In the genomic region with DNA sequence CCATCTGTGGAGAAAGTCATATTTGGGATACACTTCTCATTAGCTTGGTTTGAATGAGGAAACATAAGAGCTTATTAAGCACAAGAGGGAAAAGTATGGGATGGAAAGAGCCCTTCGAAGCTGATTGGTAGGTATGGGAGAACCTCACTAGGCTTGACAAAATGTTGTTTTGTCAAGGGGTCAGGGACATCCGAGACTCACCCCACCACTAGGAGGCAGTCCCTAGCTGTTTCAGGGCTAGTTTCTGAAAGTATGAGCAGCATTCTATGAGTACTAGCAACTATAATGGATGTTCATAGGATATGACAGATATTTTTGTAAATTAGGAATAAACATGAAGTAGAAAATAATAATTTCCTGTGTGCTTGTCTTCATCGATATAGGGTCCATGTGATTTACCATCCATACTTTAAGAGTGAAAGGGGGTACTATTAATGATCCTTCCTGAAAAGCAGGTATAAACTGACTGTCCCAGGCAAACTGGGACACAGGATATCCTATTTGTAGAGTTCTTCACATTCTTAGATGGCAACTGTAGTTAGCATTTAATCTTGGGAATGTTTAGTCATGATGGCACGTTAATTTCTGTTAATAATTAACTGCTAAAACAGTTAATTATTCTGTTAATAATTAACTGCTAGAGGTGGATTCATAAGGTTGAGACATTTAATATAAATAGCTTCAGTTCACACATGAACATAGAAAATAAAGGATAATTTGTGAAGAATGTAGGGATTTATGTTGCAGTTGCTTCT, we compare ENCODE assay signal across 8 cellular contexts. TPM values are rescaled to one million over a fixed set of nuclear protein-coding genes. Genes with fewer than 3 reads are reported as not detected.
DNase-seq lines count a peak whose midpoint lies in the region; ATAC-seq and TF ChIP-seq lines count a peak whose summit lies in the region.

No MANE protein-coding gene starts in this region.

- H2BK120ac ChIP-seq in IMR-90 (ENCODE audit: low read depth, low read length): no peak overlapping the region

- no peaks in the 10 kb centered on the region for H3K9me1 ChIP-seq in IMR-90 (ENCODE audit: insufficient read depth, low read length)

- H3K4me1 Mint-ChIP-seq in activated naive CD8-positive, alpha-beta T cell treated with anti-CD3 and anti-CD28 coated beads, Interleukin-2, amount 50 U/mL, for 24 hours: peaks cover 2% of the 10 kb centered on the region
- H3K4me1 Mint-ChIP-seq in osteocyte (ENCODE audit: unreplicated experiment): no peaks in the 10 kb centered on the region
- no peaks in the 10 kb centered on the region for H3K4me1 Mint-ChIP-seq in activated T-cell treated with anti-CD3 and anti-CD28 coated beads, Interleukin-2, amount 50 U/mL, for 4 hours (ENCODE audit: low read depth)

- H3K4me3 Mint-ChIP-seq in activated naive CD8-positive, alpha-beta T cell treated with anti-CD3 and anti-CD28 coated beads, Interleukin-2, amount 50 U/mL, for 24 hours: no peak overlapping the region
- no peak overlapping the region for H3K4me3 Mint-ChIP-seq in osteocyte (ENCODE audit: unreplicated experiment)
- no peak overlapping the region for H3K4me3 Mint-ChIP-seq in activated T-cell treated with anti-CD3 and anti-CD28 coated beads, Interleukin-2, amount 50 U/mL, for 4 hours

- DNase-seq in NOMO-1 treated with DMSO at 0.1 percent for 48 hours (lab: John Stamatoyannopoulos, UW; ENCODE audit: unreplicated experiment) (peak; percentile 32), NOMO-1 treated with dmso at 0.1 percent for 144 hours (lab: John Stamatoyannopoulos, UW; ENCODE audit: unreplicated experiment) (no peak), IMR-90 (no peak), osteocyte (ENCODE audit: extremely low spot score, unreplicated experiment) (no peak), testis (no peak), coronary artery (ENCODE audit: low spot score) (no peak)
- peak; percentile 2 for DNase-seq in activated naive CD8-positive, alpha-beta T cell treated with anti-CD3 and anti-CD28 coated beads, Interleukin-2, amount 50 U/mL, for 24 hours
- DNase-seq in activated T-cell treated with anti-CD3 and anti-CD28 coated beads, Interleukin-2, amount 50 U/mL, for 4 hours: no peak

- H3K27me3 ChIP-seq in IMR-90 (ENCODE audit: control insufficient read depth, insufficient read depth, low read length) (peaks cover 5% of the 10 kb centered on the region; the same call in 1 of the 2 replicates), testis (no peaks in the 10 kb centered on the region)

- no peak overlapping the region for H4K5ac ChIP-seq in IMR-90 (ENCODE audit: low read depth, low read length)

- no peak overlapping the region for H3K4me2 ChIP-seq in IMR-90 (ENCODE audit: low read depth, low read length)

- H3K56ac ChIP-seq in IMR-90 (ENCODE audit: extremely low read depth, insufficient read depth, low read length): no peak overlapping the region

- H3K27me3 Mint-ChIP-seq in activated naive CD8-positive, alpha-beta T cell treated with anti-CD3 and anti-CD28 coated beads, Interleukin-2, amount 50 U/mL, for 24 hours: peaks cover 10% of the 10 kb centered on the region
- H3K27me3 Mint-ChIP-seq in osteocyte (ENCODE audit: unreplicated experiment): peaks cover 65% of the 10 kb centered on the region
- peaks cover 16% of the 10 kb centered on the region for H3K27me3 Mint-ChIP-seq in activated T-cell treated with anti-CD3 and anti-CD28 coated beads, Interleukin-2, amount 50 U/mL, for 4 hours (ENCODE audit: low read depth)

- H3K27ac ChIP-seq in IMR-90 (ENCODE audit: insufficient read depth, low read length): no peak overlapping the region
- no peak overlapping the region for H3K27ac ChIP-seq in testis
- H3K27ac ChIP-seq in coronary artery: no peak overlapping the region

- H3K9me3 Mint-ChIP-seq in activated naive CD8-positive, alpha-beta T cell treated with anti-CD3 and anti-CD28 coated beads, Interleukin-2, amount 50 U/mL, for 24 hours: no peaks in the 10 kb centered on the region
- no peaks in the 10 kb centered on the region for H3K9me3 Mint-ChIP-seq in osteocyte (ENCODE audit: unreplicated experiment)
- no peaks in the 10 kb centered on the region for H3K9me3 Mint-ChIP-seq in activated T-cell treated with anti-CD3 and anti-CD28 coated beads, Interleukin-2, amount 50 U/mL, for 4 hours

- no peak overlapping the region for H2AFZ ChIP-seq in IMR-90 (replicated peaks; ENCODE audit: low read length, poor library complexity)

- POLR2A ChIA-PET in IMR-90 (lab: Charles Lee; ENCODE audit: unreplicated experiment): no interaction called here

- TF ChIP-seq CTCF in IMR-90 (conservative IDR thresholded peaks at IDR 0.05; ENCODE audit: low read depth, low read length): peak; percentile 29
- peak; percentile 33 for TF ChIP-seq CTCF in osteocyte (IDR thresholded peaks at IDR 0.05)
- no peak for TF ChIP-seq CTCF in testis (IDR thresholded peaks at IDR 0.05)
- no peak for TF ChIP-seq CTCF in coronary artery (IDR thresholded peaks at IDR 0.05)

- H4K20me1 ChIP-seq in IMR-90 (ENCODE audit: insufficient read depth, low read length): no peaks in the 10 kb centered on the region

- no peak for ATAC-seq in IMR-90 (ENCODE audit: low read depth)
- no peak for ATAC-seq in activated naive CD8-positive, alpha-beta T cell treated with anti-CD3 and anti-CD28 coated beads, Interleukin-2, amount 50 U/mL, for 24 hours
- no peak for ATAC-seq in activated T-cell treated with anti-CD3 and anti-CD28 coated beads, Interleukin-2, amount 50 U/mL, for 4 hours

- no peak overlapping the region for H3K27ac Mint-ChIP-seq in activated naive CD8-positive, alpha-beta T cell treated with anti-CD3 and anti-CD28 coated beads, Interleukin-2, amount 50 U/mL, for 24 hours
- no peak overlapping the region for H3K27ac Mint-ChIP-seq in osteocyte (ENCODE audit: unreplicated experiment)

- H2BK5ac ChIP-seq in IMR-90 (ENCODE audit: low read depth, low read length, poor library complexity, severe bottlenecking): no peak overlapping the region

- H2BK20ac ChIP-seq in IMR-90 (ENCODE audit: low read depth, low read length): no peak overlapping the region

- H2BK15ac ChIP-seq in IMR-90 (ENCODE audit: low read depth, low read length): no peak overlapping the region

- no peak overlapping the region for H3K4ac ChIP-seq in IMR-90 (ENCODE audit: low read depth, low read length)

- in situ Hi-C loops in IMR-90 (cut with MboI; ENCODE audit: low sequenced_read_pairs): no loop called here

- BruUV-seq in IMR-90 (replicated peaks; lab: Mats Ljungman, UMichigan): no TSS peak

- no peak overlapping the region for H4K91ac ChIP-seq in IMR-90 (ENCODE audit: insufficient read depth, low read depth, low read length)

- no peaks in the 10 kb centered on the region for H3K79me1 ChIP-seq in IMR-90 (ENCODE audit: low read depth in 1 of 2, low read length in 2 of 2)

- H2AK9ac ChIP-seq in IMR-90 (replicated peaks; ENCODE audit: low read depth, low read length, poor library complexity): no peak overlapping the region

- CTCF ChIA-PET in IMR-90 (lab: Yijun Ruan, JAX): interaction anchor here (0.6 to 1.2 kb wide), 2 partner anchors 9 to 113 kb away, joined by 3 read pairs; no protein-coding TSS in a partner anchor

- TF ChIP-seq RAD21 in IMR-90 (IDR thresholded peaks at IDR 0.05; ENCODE audit: low read length): peak; percentile 23; the same call in 1 of the 2 replicates

- no peak overlapping the region for H3K18ac ChIP-seq in IMR-90 (ENCODE audit: low read depth, low read length)

- no peak overlapping the region for H3K9ac ChIP-seq in IMR-90 (ENCODE audit: low read depth, low read length)

- intact Hi-C loops in IMR-90 (cut with micrococcal nuclease) (loop anchor here (5.0 kb wide), 1 partner anchor 408 kb away; no protein-coding TSS in a partner anchor), testis (cut with DNase I; ENCODE audit: low total_unique reads) (no loop called here)

- H3K4me3 ChIP-seq in IMR-90 (ENCODE audit: insufficient read depth, low read depth, low read length): no peak overlapping the region
- no peak overlapping the region for H3K4me3 ChIP-seq in testis
- H3K4me3 ChIP-seq in coronary artery: no peak overlapping the region

- no peaks in the 10 kb centered on the region for H3K36me3 ChIP-seq in IMR-90 (ENCODE audit: control insufficient read depth, insufficient read depth, low read length)
- no peaks in the 10 kb centered on the region for H3K36me3 ChIP-seq in testis (ENCODE audit: low read depth, missing control alignments)

- TF ChIP-seq POLR2A in IMR-90 (IDR thresholded peaks at IDR 0.05; ENCODE audit: low read depth, low read length): no peak
- TF ChIP-seq POLR2A in testis (IDR thresholded peaks at IDR 0.05): no peak

- no peak overlapping the region for H3K14ac ChIP-seq in IMR-90 (replicated peaks; ENCODE audit: low read depth, low read length)

- dilution Hi-C loops in IMR-90 (cut with HindIII; ENCODE audit: low sequenced_read_pairs, unreplicated experiment): no loop called here

- no peak overlapping the region for H4K8ac ChIP-seq in IMR-90 (ENCODE audit: low read depth in 2 of 2, low read length in 2 of 2)

- no peak overlapping the region for H3K23ac ChIP-seq in IMR-90 (ENCODE audit: low read depth, low read length)

- no peak overlapping the region for H2AK5ac ChIP-seq in IMR-90 (ENCODE audit: low read depth, low read length)

- H3K9me3 ChIP-seq in IMR-90 (ENCODE audit: control insufficient read depth, insufficient read depth, low read length) (no peaks in the 10 kb centered on the region), testis (no peaks in the 10 kb centered on the region)

- no CpG with 5 or more reads among the region's 4 CpGs for WGBS in IMR-90 (ENCODE audit: extremely low coverage in 2 of 2, insufficient read length in 1 of 2), 2 experiments
- 74 to 86% methylated on average over 4 of the region's 4 CpGs for WGBS in testis, 2 donors

- H3K36me3 Mint-ChIP-seq in activated naive CD8-positive, alpha-beta T cell treated with anti-CD3 and anti-CD28 coated beads, Interleukin-2, amount 50 U/mL, for 24 hours (ENCODE audit: low read depth): no peaks in the 10 kb centered on the region
- H3K36me3 Mint-ChIP-seq in osteocyte (ENCODE audit: unreplicated experiment): no peaks in the 10 kb centered on the region
- H3K36me3 Mint-ChIP-seq in activated T-cell treated with anti-CD3 and anti-CD28 coated beads, Interleukin-2, amount 50 U/mL, for 4 hours (ENCODE audit: insufficient read depth): no peaks in the 10 kb centered on the region

- no peaks in the 10 kb centered on the region for H3K4me1 ChIP-seq in IMR-90 (ENCODE audit: control insufficient read depth, insufficient read depth, low read length)
- no peaks in the 10 kb centered on the region for H3K4me1 ChIP-seq in testis

TF ChIP-seq in IMR-90, 13 proteins besides CTCF, POLR2A, EP300 and RAD21:
- no peak for TF ChIP-seq RCOR1 (IDR thresholded peaks at IDR 0.05; ENCODE audit: insufficient replicate concordance, low read length)
TF ChIP-seq in IMR-90: peak in this region for 0.

RNA-seq across cellular contexts. Expression of a gene that starts 28.4 kb away (rescaled TPM):
- total RNA-seq in IMR-90 (2012; rRNA removed) (not detected in 2 replicates), osteocyte (not detected in 2 replicates), testis (under 1 TPM; 0.39 to 0.56 TPM)
- polyA plus RNA-seq in IMR-90 (2012; rRNA removed) (0.03 TPM in 1 of 2 replicates, not detected in the other), testis (ENCODE audit: insufficient read depth, low read depth, low replicate concordance) (0.36 TPM)
- 0.02 TPM in 1 of 2 replicates, not detected in the other for polyA plus RNA-seq in IMR-90 (2012; cell fraction: cytosol; rRNA removed)
- 0.18 and 0.48 TPM in 2 replicates for polyA plus RNA-seq in IMR-90 (2012; cell fraction: nucleus; rRNA removed; ENCODE audit: low replicate concordance)
- total RNA-seq in activated T-cell treated with anti-CD3 and anti-CD28 coated beads, Interleukin-2, amount 50 U/mL, for 4 hours: not detected

Comparison
In these comparisons a context has a peak if more than half of its experiments do, and no peak if none do; other contexts are left out.
1. DNase-seq: peak in NOMO-1 treated with DMSO at 0.1 percent for 48 hours (single experiment) and activated naive CD8-positive, alpha-beta T cell treated with anti-CD3 and anti-CD28 coated beads, Interleukin-2, amount 50 U/mL, for 24 hours (single experiment); none in NOMO-1 treated with dmso at 0.1 percent for 144 hours (single experiment), IMR-90 (single experiment), osteocyte (single experiment), testis (single experiment), activated T-cell treated with anti-CD3 and anti-CD28 coated beads, Interleukin-2, amount 50 U/mL, for 4 hours (single experiment) and coronary artery (single experiment).
2. CTCF ChIP-seq: peak in IMR-90 (single experiment) and osteocyte (single experiment); none in testis (0 of 3) and coronary artery (single experiment).